ENCODE assay signal across 9 cellular contexts in the genomic region with DNA sequence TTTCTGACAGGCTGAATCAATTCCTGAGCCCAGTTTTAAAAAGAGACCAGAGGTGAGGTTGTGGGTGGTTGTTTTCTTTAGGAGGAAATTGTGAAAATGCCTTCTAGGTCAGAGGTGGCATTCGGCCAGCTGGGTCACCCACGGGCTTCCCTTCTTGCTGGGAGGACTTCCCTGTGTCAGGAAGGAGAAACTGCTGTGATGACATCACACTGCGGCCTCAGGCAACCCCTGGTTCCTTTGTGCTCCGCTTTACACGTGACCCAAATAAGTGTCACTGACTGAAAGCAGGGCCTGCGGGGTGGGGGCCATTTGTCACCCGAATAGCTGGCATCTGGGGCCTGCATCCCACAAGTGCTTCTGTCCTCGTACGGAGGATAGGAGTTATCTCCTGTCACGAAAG. TPM values are rescaled to one million over a fixed set of nuclear protein-coding genes. Genes with fewer than 3 reads are reported as not detected.
DNase-seq lines count a peak whose midpoint lies in the region; ATAC-seq, FAIRE-seq and TF ChIP-seq lines count a peak whose summit lies in the region.
"Had no signal": no experiment of that assay in that cellular context is flagged by ENCODE, and none has a peak within 500 bp of the region (broad histone marks: within the 10 kb centered on the region; RNA-seq: fewer than 3 reads in every experiment).

No MANE protein-coding gene starts in this region.

- H3K36me3 ChIP-seq in SJCRH30 (no peaks in the 10 kb centered on the region), pancreas (no peaks in the 10 kb centered on the region)

- no peak overlapping the region for H3K27ac Mint-ChIP-seq in Calu3 (ENCODE audit: unreplicated experiment)
- H3K27ac Mint-ChIP-seq in activated naive CD8-positive, alpha-beta T cell treated with anti-CD3 and anti-CD28 coated beads for 36 hours = no peak overlapping the region
- H3K27ac Mint-ChIP-seq: activated naive CD8-positive, alpha-beta T cell treated with anti-CD3 and anti-CD28 coated beads, Interleukin-2, amount 10 ng/mL, durations not matched to agents 7 days and 5 days had no signal

- H3K9me3 Mint-ChIP-seq in Calu3 (ENCODE audit: low read depth, unreplicated experiment) = no peaks in the 10 kb centered on the region
- H3K9me3 Mint-ChIP-seq in activated naive CD8-positive, alpha-beta T cell treated with anti-CD3 and anti-CD28 coated beads for 36 hours = no peaks in the 10 kb centered on the region
- H3K9me3 Mint-ChIP-seq: activated naive CD8-positive, alpha-beta T cell treated with anti-CD3 and anti-CD28 coated beads, Interleukin-2, amount 10 ng/mL, durations not matched to agents 7 days and 5 days had no signal

- peak; percentile 9 for TF ChIP-seq CTCF in Calu3 (IDR thresholded peaks at IDR 0.05; ENCODE audit: unreplicated experiment)
- no peak for TF ChIP-seq CTCF in fibroblast of the aortic adventitia (IDR thresholded peaks at IDR 0.05; ENCODE audit: insufficient read depth, low read length)
- TF ChIP-seq CTCF in pancreas (IDR thresholded peaks at IDR 0.05) = no peak

- CTCF ChIA-PET in Calu3 (lab: Charles Lee) = no interaction called here

- H3K4me1 Mint-ChIP-seq in Calu3 (ENCODE audit: low read depth, unreplicated experiment) = peaks cover 9% of the 10 kb centered on the region
- peaks cover 5% of the 10 kb centered on the region for H3K4me1 Mint-ChIP-seq in activated naive CD8-positive, alpha-beta T cell treated with anti-CD3 and anti-CD28 coated beads for 36 hours

- peak; percentile 29 for DNase-seq in Calu3
- DNase-seq in SJCRH30 = peak; percentile 47 to 58
- peak; percentile 32 for DNase-seq in fibroblast of the aortic adventitia (ENCODE audit: low read depth)
- DNase-seq in pancreas = peak in 5 of 6 donors; percentile 55 to 75 (median 60)
- no peak for DNase-seq in activated naive CD8-positive, alpha-beta T cell treated with anti-CD3 and anti-CD28 coated beads for 36 hours
- DNase-seq in iPS-NIHi11 (ENCODE audit: low spot score) = no peak
- DNase-seq: activated naive CD8-positive, alpha-beta T cell treated with anti-CD3 and anti-CD28 coated beads, Interleukin-2, amount 10 ng/mL, durations not matched to agents 7 days and 5 days had no signal

- H3K4me3 ChIP-seq in SJCRH30 = no peak overlapping the region
- H3K4me3 ChIP-seq in fibroblast of the aortic adventitia (ENCODE audit: low read depth, low read length) = no peak overlapping the region
- no peak overlapping the region for H3K4me3 ChIP-seq in pancreas

- FAIRE-seq in pancreas (lab: Jason Lieb, UNC) = no peak

- no peaks in the 10 kb centered on the region for H3K36me3 Mint-ChIP-seq in Calu3 (ENCODE audit: insufficient read depth, unreplicated experiment)
- no peaks in the 10 kb centered on the region for H3K36me3 Mint-ChIP-seq in activated naive CD8-positive, alpha-beta T cell treated with anti-CD3 and anti-CD28 coated beads for 36 hours
- H3K36me3 Mint-ChIP-seq: activated naive CD8-positive, alpha-beta T cell treated with anti-CD3 and anti-CD28 coated beads, Interleukin-2, amount 10 ng/mL, durations not matched to agents 7 days and 5 days had no signal

- H3K9me3 ChIP-seq in SJCRH30 (replicated peaks) = no peaks in the 10 kb centered on the region
- H3K9me3 ChIP-seq in pancreas = no peaks in the 10 kb centered on the region

- 51 to 59% methylated on average over 10 of the region's 10 CpGs for WGBS in pancreas, 2 donors

- no peak overlapping the region for H3K4me3 Mint-ChIP-seq in Calu3 (ENCODE audit: low read depth, unreplicated experiment)
- H3K4me3 Mint-ChIP-seq in activated naive CD8-positive, alpha-beta T cell treated with anti-CD3 and anti-CD28 coated beads for 36 hours = no peak overlapping the region
- H3K4me3 Mint-ChIP-seq: activated naive CD8-positive, alpha-beta T cell treated with anti-CD3 and anti-CD28 coated beads, Interleukin-2, amount 10 ng/mL, durations not matched to agents 7 days and 5 days had no signal

- peaks cover 33% of the 10 kb centered on the region for H3K4me1 ChIP-seq in SJCRH30
- peaks cover 0 to 2% (median 0%) of the 10 kb centered on the region in 3 donors for H3K4me1 ChIP-seq in pancreas

- H3K27me3 ChIP-seq in SJCRH30 (no peaks in the 10 kb centered on the region), pancreas (no peaks in the 10 kb centered on the region)

- peak overlapping the region; percentile 34; the same call in 1 of the 2 replicates for H3K27ac ChIP-seq in SJCRH30
- H3K27ac ChIP-seq in pancreas = no peak overlapping the region

- no TSS peak for BruUV-seq in Calu3 (replicated peaks; lab: Mats Ljungman, UMichigan)

- ATAC-seq in pancreas (peak in 3 of 4 donors; percentile 68 to 84 (median 83)), HG03432 (IDR thresholded peaks at IDR 0.05; ENCODE audit: unreplicated experiment) (no peak), HG02884 (IDR thresholded peaks at IDR 0.05; ENCODE audit: unreplicated experiment) (no peak)

- no peaks in the 10 kb centered on the region for H3K27me3 Mint-ChIP-seq in Calu3 (ENCODE audit: unreplicated experiment)
- H3K27me3 Mint-ChIP-seq in activated naive CD8-positive, alpha-beta T cell treated with anti-CD3 and anti-CD28 coated beads for 36 hours = no peaks in the 10 kb centered on the region

- intact Hi-C loops in Calu3 (cut with micrococcal nuclease; ENCODE audit: unreplicated experiment) (no loop called here), pancreas (cut with DNase I) (no loop called here)

RNA-seq across cellular contexts. Expression of a gene that starts 39.7 kb away (rescaled TPM):
- total RNA-seq in Calu3 (2022) = 1.0 and 1.6 TPM in 2 replicates
- 0.20 and 0.43 TPM in 2 replicates for total RNA-seq in SJCRH30 (2014; rRNA removed; shearing (Covaris generic))
- total RNA-seq in fibroblast of the aortic adventitia (ENCODE audit: low replicate concordance) = 1.5 TPM in 1 of 2 replicates, not detected in the other
- total RNA-seq in pancreas = not detected
- not detected for polyA plus RNA-seq in pancreas
- not detected for total RNA-seq in activated naive CD8-positive, alpha-beta T cell treated with anti-CD3 and anti-CD28 coated beads for 36 hours
- total RNA-seq: activated naive CD8-positive, alpha-beta T cell treated with anti-CD3 and anti-CD28 coated beads, Interleukin-2, amount 10 ng/mL, durations not matched to agents 7 days and 5 days had no signal

RNA-seq across cellular contexts. Expression of a gene that starts 43.3 kb away (rescaled TPM):
- 13.2 and 17.4 TPM in 2 replicates for total RNA-seq in Calu3 (2022)
- total RNA-seq in SJCRH30 (2014; rRNA removed; shearing (Covaris generic)) = 6.5 and 6.8 TPM in 2 replicates
- 0.27 and 0.82 TPM in 2 replicates for total RNA-seq in fibroblast of the aortic adventitia (ENCODE audit: low replicate concordance)
- total RNA-seq in pancreas = under 1 TPM; 0.06 to 0.58 (median 0.17) TPM
- under 1 TPM; 0.08 to 0.16 TPM for polyA plus RNA-seq in pancreas
- total RNA-seq in activated naive CD8-positive, alpha-beta T cell treated with anti-CD3 and anti-CD28 coated beads for 36 hours = not detected

Comparison
In these comparisons a context has a peak if more than half of its experiments do, and no peak if none do; other contexts are left out.
1. DNase-seq: peak in Calu3 (single experiment), SJCRH30 (2 of 2), fibroblast of the aortic adventitia (single experiment) and pancreas (5 of 6); none in activated naive CD8-positive, alpha-beta T cell treated with anti-CD3 and anti-CD28 coated beads for 36 hours (single experiment) and iPS-NIHi11 (single experiment).
2. ATAC-seq: peak in pancreas (3 of 4); none in HG03432 (single experiment) and HG02884 (single experiment).